In genomic region chr17:16915752-16916556, GRCh38 we compare ENCODE assay signal across 9 cellular contexts. TPM values are rescaled to one million over a fixed set of nuclear protein-coding genes. Genes with fewer than 3 reads are reported as not detected.
DNase-seq lines count a peak whose midpoint lies in the region; ATAC-seq, FAIRE-seq and TF ChIP-seq lines count a peak whose summit lies in the region.
"Had no signal": no experiment of that assay in that cellular context is flagged by ENCODE, and none has a peak within 500 bp of the region (broad histone marks: within the 10 kb centered on the region; RNA-seq: fewer than 3 reads in every experiment).

No MANE protein-coding gene starts in this region.

- no TSS peak for BruUV-seq in endothelial cell of umbilical vein (replicated peaks; lab: Mats Ljungman, UMichigan)

- DNase-seq in NCI-H2227 (lab: John Stamatoyannopoulos, UW; ENCODE audit: unreplicated experiment): peak; percentile 2
- DNase-seq in NCI-H2227 treated with DMSO at 0.1 percent for 48 hours (lab: John Stamatoyannopoulos, UW): no peak
- DNase-seq in RWPE2 (ENCODE audit: low spot score): no peak
- DNase-seq in endothelial cell of umbilical vein (ENCODE audit: low read depth, low spot score): peak; percentile 17
- peak; percentile 23 for DNase-seq in mucosa of gallbladder (ENCODE audit: low spot score)
- no peak for DNase-seq in activated gamma-delta T cell treated with Interleukin-2 at 50 U/mL for 16 hours

- ATAC-seq in HG03175 (IDR thresholded peaks at IDR 0.05; ENCODE audit: unreplicated experiment) (peak; percentile 56), RWPE2 (ENCODE audit: low read depth) (peak; percentile 71), HG03196 (IDR thresholded peaks at IDR 0.05; ENCODE audit: unreplicated experiment) (no peak)

- H3K79me2 ChIP-seq in endothelial cell of umbilical vein (ENCODE audit: control insufficient read depth, insufficient read depth, low read length): no peaks in the 10 kb centered on the region

- H3K9ac ChIP-seq in endothelial cell of umbilical vein (replicated peaks; ENCODE audit: extremely low read depth, insufficient read depth, low read length): no peak overlapping the region

- no peak overlapping the region for H3K4me2 ChIP-seq in endothelial cell of umbilical vein (ENCODE audit: insufficient read depth, low read length)

- H2AFZ ChIP-seq in endothelial cell of umbilical vein (ENCODE audit: low read depth, low read length): no peak overlapping the region

- H3K4me3 ChIP-seq in RWPE2 (ENCODE audit: severe bottlenecking) (no peak overlapping the region), endothelial cell of umbilical vein (replicated peaks in 1 of 3; ENCODE audit: insufficient read depth in 1 of 3, low read depth in 1 of 3, low read length in 3 of 3) (no peak overlapping the region)

- H3K9me1 ChIP-seq in endothelial cell of umbilical vein (replicated peaks; ENCODE audit: control insufficient read depth, extremely low read depth, insufficient read depth, low read length): no peaks in the 10 kb centered on the region

- no peaks in the 10 kb centered on the region for H4K20me1 ChIP-seq in endothelial cell of umbilical vein (replicated peaks; ENCODE audit: control insufficient read depth, extremely low read depth, insufficient read depth, low read length)

- H3K4me1 ChIP-seq in RWPE2 (ENCODE audit: insufficient read depth, poor library complexity, severe bottlenecking) (no peaks in the 10 kb centered on the region), endothelial cell of umbilical vein (ENCODE audit: control insufficient read depth, extremely low read depth, insufficient read depth, low read length) (no peaks in the 10 kb centered on the region)

- dilution Hi-C loops in endothelial cell of umbilical vein (cut with MboI; ENCODE audit: extremely low pct_ligation_motif_present, low sequenced_read_pairs): no loop called here

- CTCF ChIA-PET in endothelial cell of umbilical vein (lab: Charles Lee): interaction anchor here (0.6 to 4.8 kb wide), 5 partner anchors 27 to 182 kb away, joined by 3 to 30 read pairs (median 3); no protein-coding TSS in a partner anchor

- H3K27me3 ChIP-seq in RWPE2 (ENCODE audit: insufficient read depth, poor library complexity, severe bottlenecking) (no peaks in the 10 kb centered on the region), endothelial cell of umbilical vein (ENCODE audit: control insufficient read depth in 2 of 2, insufficient read depth in 2 of 2, low read length in 2 of 2) (peaks cover 2 to 6% of the 10 kb centered on the region in 2 experiments)

- H3K9me3 ChIP-seq in RWPE2 (ENCODE audit: severe bottlenecking) (no peaks in the 10 kb centered on the region), endothelial cell of umbilical vein (replicated peaks; ENCODE audit: control insufficient read depth, insufficient read depth, low read length) (no peaks in the 10 kb centered on the region)

- FAIRE-seq in endothelial cell of umbilical vein (lab: Jason Lieb, UNC): peak; percentile 15

- TF ChIP-seq POLR2A in endothelial cell of umbilical vein (IDR thresholded peaks at IDR 0.05; ENCODE audit: low read depth, low read length): no peak

- H3K27ac ChIP-seq in RWPE2 (ENCODE audit: poor library complexity, severe bottlenecking) (no peak overlapping the region), endothelial cell of umbilical vein (ENCODE audit: insufficient read depth, low read depth, low read length) (no peak overlapping the region)

- POLR2A ChIA-PET in endothelial cell of umbilical vein (lab: Charles Lee): no interaction called here

- intact Hi-C loops in endothelial cell of umbilical vein (cut with micrococcal nuclease): loop anchor here (1.0 kb wide), 1 partner anchor 75 kb away; no protein-coding TSS in a partner anchor

- TF ChIP-seq CTCF in RWPE2 (IDR thresholded peaks at IDR 0.05; ENCODE audit: poor library complexity, severe bottlenecking): peak; percentile 42
- peak; percentile 49 to 71 for TF ChIP-seq CTCF in endothelial cell of umbilical vein (IDR thresholded peaks at IDR 0.05; ENCODE audit: extremely low read depth in 1 of 2, insufficient read depth in 1 of 2, low read depth in 1 of 2, low read length in 2 of 2)

- H3K36me3 ChIP-seq in RWPE2 (ENCODE audit: low read depth) (no peaks in the 10 kb centered on the region), endothelial cell of umbilical vein (ENCODE audit: control insufficient read depth in 2 of 2, extremely low read depth in 1 of 2, insufficient read depth in 2 of 2, low read length in 2 of 2) (no peaks in the 10 kb centered on the region)

TF ChIP-seq in endothelial cell of umbilical vein, 7 proteins besides CTCF, POLR2A, EP300 and RAD21:
- TF ChIP-seq POLR2AphosphoS5 (IDR thresholded peaks at IDR 0.05; ENCODE audit: insufficient read depth, low read depth, low read length): no peak
- TF ChIP-seq MAX (IDR thresholded peaks at IDR 0.05; ENCODE audit: insufficient read depth, insufficient read length): no peak
- TF ChIP-seq FOS (IDR thresholded peaks at IDR 0.05; ENCODE audit: borderline replicate concordance, insufficient read depth, low read length): no peak
- no peak for TF ChIP-seq JUN (IDR thresholded peaks at IDR 0.05; ENCODE audit: borderline replicate concordance, insufficient read depth, insufficient read length, low read depth)

RNA-seq across cellular contexts. Expression of gene TNFRSF13B, which starts 56.0 kb away (rescaled TPM):
- total RNA-seq in endothelial cell of umbilical vein: not detected in 2 replicates
- not detected in 2 replicates for polyA plus RNA-seq in endothelial cell of umbilical vein
- polyA plus RNA-seq in endothelial cell of umbilical vein (2011; cell fraction: cytosol; rRNA removed): not detected in 2 replicates
- not detected in 2 replicates for polyA plus RNA-seq in endothelial cell of umbilical vein (2011; cell fraction: nucleus; rRNA removed)
- polyA plus RNA-seq in endothelial cell of umbilical vein (2012): not detected in 2 replicates
- polyA minus RNA-seq in endothelial cell of umbilical vein: not detected in 2 replicates
- polyA minus RNA-seq in endothelial cell of umbilical vein (2011; cell fraction: cytosol; rRNA and poly(A)+ RNA removed): not detected
- polyA minus RNA-seq in endothelial cell of umbilical vein (2011; cell fraction: nucleus; rRNA and poly(A)+ RNA removed): not detected in 2 replicates
- 0.32 TPM for total RNA-seq in mucosa of gallbladder
- total RNA-seq: activated CD8-positive, alpha-beta memory T cell treated with anti-CD3 and anti-CD28 coated beads for 36 hours had no signal

Comparison
In these comparisons a context has a peak if more than half of its experiments do, and no peak if none do; other contexts are left out.
1. DNase-seq: peak in NCI-H2227 (single experiment), endothelial cell of umbilical vein (single experiment) and mucosa of gallbladder (single experiment); none in NCI-H2227 treated with DMSO at 0.1 percent for 48 hours (single experiment), RWPE2 (single experiment) and activated gamma-delta T cell treated with Interleukin-2 at 50 U/mL for 16 hours (single experiment).